15 cellular contexts compared by ENCODE assay signal in the genomic region with DNA sequence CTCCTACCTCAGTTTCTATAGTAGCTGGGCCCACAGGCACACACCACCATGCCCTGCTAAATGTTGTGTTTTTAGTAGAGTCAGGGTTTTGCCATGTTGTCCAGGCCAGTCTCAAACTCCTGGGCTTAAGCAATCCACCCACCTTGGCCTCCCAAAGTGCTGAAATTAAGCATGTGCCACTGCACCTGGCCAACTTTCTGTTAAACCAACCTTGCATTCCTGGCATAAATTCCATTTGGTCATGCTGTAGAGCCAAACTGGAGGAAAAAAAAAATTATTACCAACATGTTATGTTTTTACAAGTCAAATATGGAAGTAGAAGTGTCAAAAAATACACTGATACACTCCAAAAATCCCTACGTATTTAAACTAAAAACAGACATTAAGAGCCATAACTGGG. TPM values are rescaled to one million over a fixed set of nuclear protein-coding genes. Genes with fewer than 3 reads are reported as not detected.
DNase-seq lines count a peak whose midpoint lies in the region; ATAC-seq, FAIRE-seq and TF ChIP-seq lines count a peak whose summit lies in the region.
"Had no signal": no experiment of that assay in that cellular context is flagged by ENCODE, and none has a peak within 500 bp of the region (broad histone marks: within the 10 kb centered on the region; RNA-seq: fewer than 3 reads in every experiment).

No MANE protein-coding gene starts in this region.

- BruUV-seq in GM12878 (replicated peaks; lab: Mats Ljungman, UMichigan) = no TSS peak

- CTCF ChIA-PET in GM12878 (lab: Yijun Ruan, JAX) = no interaction called here

- TF ChIP-seq EP300 in GM12878 (IDR thresholded peaks at IDR 0.05; ENCODE audit: borderline replicate concordance in 1 of 2, control insufficient read depth in 1 of 2, low read depth in 2 of 2, low read length in 2 of 2) = no peak

- peaks cover 17 to 40% of the 10 kb centered on the region in 2 experiments for H3K36me3 ChIP-seq in GM12878 (ENCODE audit: control insufficient read depth in 2 of 2, insufficient read depth in 2 of 2, low read length in 1 of 2)

- H3K9me3 Mint-ChIP-seq in activated naive CD8-positive, alpha-beta T cell treated with anti-CD3 and anti-CD28 coated beads, Interleukin-2, amount 10 ng/mL, durations not matched to agents 7 days and 5 days = peaks cover 29% of the 10 kb centered on the region
- H3K9me3 Mint-ChIP-seq in activated naive CD8-positive, alpha-beta T cell treated with anti-CD3 and anti-CD28 coated beads, Interleukin-2, amount 50 U/mL, for 24 hours = peaks cover 27% of the 10 kb centered on the region
- peaks cover 16% of the 10 kb centered on the region for H3K9me3 Mint-ChIP-seq in type B pancreatic cell

- H3K4me2 ChIP-seq in GM12878 (ENCODE audit: control insufficient read depth, insufficient read depth) = no peak overlapping the region

- intact Hi-C loops in GM12878 (cut with micrococcal nuclease; ENCODE audit: unreplicated experiment) = no loop called here

- H3K27me3 Mint-ChIP-seq in activated naive CD8-positive, alpha-beta T cell treated with anti-CD3 and anti-CD28 coated beads, Interleukin-2, amount 10 ng/mL, durations not matched to agents 7 days and 5 days = no peaks in the 10 kb centered on the region
- H3K27me3 Mint-ChIP-seq in activated naive CD8-positive, alpha-beta T cell treated with anti-CD3 and anti-CD28 coated beads, Interleukin-2, amount 50 U/mL, for 24 hours = no peaks in the 10 kb centered on the region
- H3K27me3 Mint-ChIP-seq in type B pancreatic cell = no peaks in the 10 kb centered on the region
- H3K27me3 Mint-ChIP-seq: CD4-positive, alpha-beta memory T cell had no signal

- in situ Hi-C loops in GM12878 (cut with MboI) = no loop called here

- no peak overlapping the region for H3K9ac ChIP-seq in GM12878 (ENCODE audit: control insufficient read depth, insufficient read depth, low read length)

- peaks cover 19% of the 10 kb centered on the region for H3K9me3 ChIP-seq in GM12878 (replicated peaks; ENCODE audit: control insufficient read depth, insufficient read depth, low read length)
- H3K9me3 ChIP-seq: BE2C had no signal

- no peak for TF ChIP-seq RAD21 in GM12878 (IDR thresholded peaks at IDR 0.05; ENCODE audit: insufficient read depth, low read depth, low read length)

- H4K20me1 ChIP-seq in GM12878 (ENCODE audit: control insufficient read depth, insufficient read depth) = no peaks in the 10 kb centered on the region

- no peak overlapping the region for H3K4me3 ChIP-seq in GM12878

- H3K79me2 ChIP-seq in GM12878 (ENCODE audit: control insufficient read depth, insufficient read depth, low read length) = no peaks in the 10 kb centered on the region

- FAIRE-seq in GM12878 (lab: Jason Lieb, UNC) = no peak
- FAIRE-seq: A204.1, H54, HTR-8/SVneo had no signal

- H3K27ac Mint-ChIP-seq in activated naive CD8-positive, alpha-beta T cell treated with anti-CD3 and anti-CD28 coated beads, Interleukin-2, amount 10 ng/mL, durations not matched to agents 7 days and 5 days = peak overlapping the region; percentile 28
- no peak overlapping the region for H3K27ac Mint-ChIP-seq in activated naive CD8-positive, alpha-beta T cell treated with anti-CD3 and anti-CD28 coated beads, Interleukin-2, amount 50 U/mL, for 24 hours
- H3K27ac Mint-ChIP-seq in type B pancreatic cell = peak overlapping the region; percentile 41

- ATAC-seq in activated naive CD8-positive, alpha-beta T cell treated with anti-CD3 and anti-CD28 coated beads, Interleukin-2, amount 10 ng/mL, durations not matched to agents 7 days and 5 days (ENCODE audit: low read depth) = no peak
- ATAC-seq in activated naive CD8-positive, alpha-beta T cell treated with anti-CD3 and anti-CD28 coated beads, Interleukin-2, amount 50 U/mL, for 24 hours = no peak
- no peak for ATAC-seq in GM12878
- no peak for ATAC-seq in HG02884 (IDR thresholded peaks at IDR 0.05; ENCODE audit: unreplicated experiment)

- no peak for DNase-seq in activated naive CD8-positive, alpha-beta T cell treated with anti-CD3 and anti-CD28 coated beads, Interleukin-2, amount 10 ng/mL, durations not matched to agents 7 days and 5 days
- DNase-seq in activated naive CD8-positive, alpha-beta T cell treated with anti-CD3 and anti-CD28 coated beads, Interleukin-2, amount 50 U/mL, for 24 hours = no peak
- DNase-seq in GM12878 (ENCODE audit: low read depth, low spot score) (no peak), erythroblast (lab: John Stamatoyannopoulos, UW) (peak; percentile 20 to 22), type B pancreatic cell (ENCODE audit: extremely low spot score, unreplicated experiment) (no peak)
- DNase-seq in stimulated activated CD4-positive, alpha-beta T cell treated with anti-CD3 and anti-CD28 coated beads, Interleukin-4, amount 100 ng/mL, for 1 hour = no peak
- DNase-seq: BE2C; CD4-positive, alpha-beta memory T cell; DND-41; GDM1 had no signal

- POLR2A ChIA-PET in activated naive CD8-positive, alpha-beta T cell treated with anti-CD3 and anti-CD28 coated beads, Interleukin-2, amount 10 ng/mL, durations not matched to agents 7 days and 5 days (lab: Charles Lee) = no interaction called here
- POLR2A ChIA-PET in GM12878 (lab: Charles Lee) = no interaction called here

- peaks cover 72% of the 10 kb centered on the region for H3K36me3 Mint-ChIP-seq in activated naive CD8-positive, alpha-beta T cell treated with anti-CD3 and anti-CD28 coated beads, Interleukin-2, amount 10 ng/mL, durations not matched to agents 7 days and 5 days
- H3K36me3 Mint-ChIP-seq in activated naive CD8-positive, alpha-beta T cell treated with anti-CD3 and anti-CD28 coated beads, Interleukin-2, amount 50 U/mL, for 24 hours (ENCODE audit: low read depth) = peaks cover 72% of the 10 kb centered on the region
- peaks cover 67% of the 10 kb centered on the region for H3K36me3 Mint-ChIP-seq in type B pancreatic cell

- TF ChIP-seq CTCF in GM12878 (IDR thresholded peaks at IDR 0.05 in 2 of 3, conservative IDR thresholded peaks at IDR 0.05 in 1 of 3; ENCODE audit: control insufficient read depth in 2 of 3, extremely low read depth in 1 of 3, insufficient read depth in 1 of 3, low read depth in 3 of 3, low read length in 3 of 3) (no peak), type B pancreatic cell (conservative IDR thresholded peaks at IDR 0.05) (no peak)

- SMC1A ChIA-PET in GM12878 (lab: Charles Lee; ENCODE audit: uncharacterized antibody, unreplicated experiment) = interaction anchor here (1.0 to 1.3 kb wide), 2 partner anchors 9 to 11 kb away, joined by 3 to 5 read pairs; no protein-coding TSS in a partner anchor

- no peak overlapping the region for H3K27ac ChIP-seq in GM12878 (ENCODE audit: control insufficient read depth, insufficient read depth)
- H3K27ac ChIP-seq: C4-2B had no signal

- 88% methylated on average over 1 of the region's 1 CpG for WGBS in GM12878 (ENCODE audit: insufficient coverage, insufficient replicate concordance, low lambda C conversion rate, missing lambda C conversion rate)

- H3K27me3 ChIP-seq in GM12878 (replicated peaks in 1 of 2; ENCODE audit: control insufficient read depth in 2 of 2, insufficient read depth in 2 of 2, low read length in 1 of 2) = no peaks in the 10 kb centered on the region
- H3K27me3 ChIP-seq: BE2C had no signal

- H3K4me1 ChIP-seq in GM12878 (ENCODE audit: control insufficient read depth, insufficient read depth, low read length) = no peaks in the 10 kb centered on the region

- H2AFZ ChIP-seq in GM12878 (ENCODE audit: control insufficient read depth, low read depth, low read length) = no peak overlapping the region

- RAD21 ChIA-PET in GM12878 (lab: Charles Lee; ENCODE audit: unreplicated experiment) = no interaction called here

- TF ChIP-seq POLR2A in GM12878 (IDR thresholded peaks at IDR 0.05; ENCODE audit: low read depth, low read length) (no peak), erythroblast (IDR thresholded peaks at IDR 0.05; ENCODE audit: low read length) (no peak)

- H3K4me1 Mint-ChIP-seq in activated naive CD8-positive, alpha-beta T cell treated with anti-CD3 and anti-CD28 coated beads, Interleukin-2, amount 10 ng/mL, durations not matched to agents 7 days and 5 days = no peaks in the 10 kb centered on the region
- H3K4me1 Mint-ChIP-seq in activated naive CD8-positive, alpha-beta T cell treated with anti-CD3 and anti-CD28 coated beads, Interleukin-2, amount 50 U/mL, for 24 hours = peaks cover 4% of the 10 kb centered on the region
- H3K4me1 Mint-ChIP-seq in type B pancreatic cell (ENCODE audit: unreplicated experiment) = no peaks in the 10 kb centered on the region

- no peak overlapping the region for H3K4me3 Mint-ChIP-seq in activated naive CD8-positive, alpha-beta T cell treated with anti-CD3 and anti-CD28 coated beads, Interleukin-2, amount 10 ng/mL, durations not matched to agents 7 days and 5 days
- no peak overlapping the region for H3K4me3 Mint-ChIP-seq in activated naive CD8-positive, alpha-beta T cell treated with anti-CD3 and anti-CD28 coated beads, Interleukin-2, amount 50 U/mL, for 24 hours
- no peak overlapping the region for H3K4me3 Mint-ChIP-seq in type B pancreatic cell
- H3K4me3 Mint-ChIP-seq: CD4-positive, alpha-beta memory T cell had no signal

TF ChIP-seq in GM12878, 131 proteins besides CTCF, POLR2A, EP300 and RAD21:
- peak; percentile 62; the same call in 1 of the 2 replicates for TF ChIP-seq CBX5 (IDR thresholded peaks at IDR 0.05; ENCODE audit: low read depth)
- no peak for TF ChIP-seq ETV6 (conservative IDR thresholded peaks at IDR 0.05 in 1 of 2, IDR thresholded peaks at IDR 0.05 in 1 of 2; ENCODE audit: borderline replicate concordance in 1 of 2, low read depth in 1 of 2)
- TF ChIP-seq POU2F2 (IDR thresholded peaks at IDR 0.05; ENCODE audit: borderline replicate concordance, low read depth, low read length) = no peak

RNA-seq across cellular contexts. Expression of gene ERMP1, which starts 54.1 kb away (rescaled TPM):
- total RNA-seq in activated naive CD8-positive, alpha-beta T cell treated with anti-CD3 and anti-CD28 coated beads, Interleukin-2, amount 10 ng/mL, durations not matched to agents 7 days and 5 days = 10 to 100 TPM; 26.5 to 27.7 TPM
- 81.3 and 85.3 TPM in 2 replicates for total RNA-seq in GM12878 (2013; cell fraction: nucleolus; rRNA removed)
- total RNA-seq in GM12878 (2014; rRNA removed) (8.0 and 9.3 TPM in 2 replicates), GM12878 (2014; rRNA removed; fragmentation: Illumina TruSeq; extraction: Trizol) (8.1 and 8.2 TPM in 2 replicates), GM12878 (2021) (12.9 and 13.5 TPM in 2 replicates), type B pancreatic cell (ENCODE audit: low replicate concordance) (57.7 and 70.2 TPM in 2 replicates)
- 5.9 TPM for polyA plus RNA-seq in GM12878 (2011; ENCODE audit: low read depth)
- polyA plus RNA-seq in GM12878 (2011; rRNA removed) (42.1 and 50.8 TPM in 2 replicates), GM12878 (2014; fragmentation: Illumina TruSeq; extraction: Trizol) (8.1 and 13.1 TPM in 2 replicates), GM12878 (2014; fragmentation: Nextera tagmentation; extraction: Ambion mirVana) (1 to 10 TPM; 2.4 to 2.7 TPM), GM12878 (2014; rRNA removed) (5.3 and 6.0 TPM in 2 replicates), GM12878 (2016; fragmentation: Nextera tagmentation; extraction: Ambion mirVana) (10 to 100 TPM in 1 of 2 experiments, 1 to 10 TPM in 1; 8.5 to 10.1 TPM)
- 18.4 and 27.9 TPM in 2 replicates for polyA plus RNA-seq in GM12878 (2011; cell fraction: cytosol; rRNA removed)
- 29.5 and 34.2 TPM in 2 replicates for polyA plus RNA-seq in GM12878 (2011; cell fraction: nucleus; rRNA removed)
- 6.7 and 10.3 TPM in 2 replicates for polyA plus RNA-seq in GM12878 (2012)
- polyA minus RNA-seq in GM12878 (2011; rRNA and poly(A)+ RNA removed) = 53.6 and 64.4 TPM in 2 replicates
- 13.2 and 17.3 TPM in 2 replicates for polyA minus RNA-seq in GM12878 (2011; cell fraction: cytosol; rRNA and poly(A)+ RNA removed)
- polyA minus RNA-seq in GM12878 (2011; cell fraction: nucleus; rRNA and poly(A)+ RNA removed) = 24.4 and 31.4 TPM in 2 replicates

Comparison
In these comparisons a context has a peak if more than half of its experiments do, and no peak if none do; other contexts are left out.
1. DNase-seq: peak in erythroblast (2 of 2); none in activated naive CD8-positive, alpha-beta T cell treated with anti-CD3 and anti-CD28 coated beads, Interleukin-2, amount 10 ng/mL, durations not matched to agents 7 days and 5 days (single experiment), activated naive CD8-positive, alpha-beta T cell treated with anti-CD3 and anti-CD28 coated beads, Interleukin-2, amount 50 U/mL, for 24 hours (single experiment), GM12878 (single experiment), type B pancreatic cell (single experiment) and stimulated activated CD4-positive, alpha-beta T cell treated with anti-CD3 and anti-CD28 coated beads, Interleukin-4, amount 100 ng/mL, for 1 hour (single experiment).